24 cellular contexts compared by ENCODE assay signal in genomic region chr3:150030841-150031240, GRCh38.
"Had no signal": no experiment of that assay in that cellular context is flagged by ENCODE, and none has a peak within 500 bp of the region (broad histone marks: within the 10 kb centered on the region; RNA-seq: fewer than 3 reads in every experiment).

No MANE protein-coding gene starts in this region.

- H3K4me3 ChIP-seq: coronary artery, dorsolateral prefrontal cortex, esophagus squamous epithelium, gastrocnemius medialis, heart right ventricle, lower lobe of right lung had no signal

- H3K4me1 ChIP-seq: esophagus squamous epithelium, lower lobe of right lung had no signal

- H3K36me3 ChIP-seq: esophagus squamous epithelium, gastrocnemius medialis, heart right ventricle, lower lobe of right lung had no signal

- H3K27me3 ChIP-seq: dorsolateral prefrontal cortex, esophagus squamous epithelium, gastrocnemius medialis, heart right ventricle had no signal

- H3K27ac ChIP-seq: coronary artery, dorsolateral prefrontal cortex, epithelial cell of prostate, esophagus squamous epithelium, gastrocnemius medialis, heart right ventricle, lower lobe of right lung had no signal

- ATAC-seq: effector memory CD8-positive, alpha-beta T cell; esophagus mucosa; gastrocnemius medialis; heart right ventricle; left colon; left lobe of liver; left ventricle myocardium superior; lower lobe of right lung had no signal

- DNase-seq: dermis blood vessel endothelial cell; dorsolateral prefrontal cortex; effector CD4-positive, alpha-beta T cell; effector memory CD8-positive, alpha-beta T cell; endodermal cell; erythroblast; esophagus squamous epithelium; foreskin melanocyte; gastrocnemius medialis; glutamatergic neuron; head of caudate nucleus; heart right ventricle; hippocampal formation; islet precursor cell; kidney; kidney glomerular epithelial cell; left colon; left ventricle myocardium superior; lower lobe of right lung; mesenchymal stem cell had no signal

- H3K9me3 ChIP-seq: esophagus squamous epithelium, gastrocnemius medialis had no signal
